ENCODE assay signal across 1 cellular context in genomic region chr12:116532986-116533342, GRCh38.
TF ChIP-seq lines count a peak whose summit lies in the region.

No MANE protein-coding gene starts in this region.

TF ChIP-seq in HEK293, 187 proteins besides CTCF, POLR2A, EP300 and RAD21 (continued from another document):
- TF ChIP-seq, protein P1, sequence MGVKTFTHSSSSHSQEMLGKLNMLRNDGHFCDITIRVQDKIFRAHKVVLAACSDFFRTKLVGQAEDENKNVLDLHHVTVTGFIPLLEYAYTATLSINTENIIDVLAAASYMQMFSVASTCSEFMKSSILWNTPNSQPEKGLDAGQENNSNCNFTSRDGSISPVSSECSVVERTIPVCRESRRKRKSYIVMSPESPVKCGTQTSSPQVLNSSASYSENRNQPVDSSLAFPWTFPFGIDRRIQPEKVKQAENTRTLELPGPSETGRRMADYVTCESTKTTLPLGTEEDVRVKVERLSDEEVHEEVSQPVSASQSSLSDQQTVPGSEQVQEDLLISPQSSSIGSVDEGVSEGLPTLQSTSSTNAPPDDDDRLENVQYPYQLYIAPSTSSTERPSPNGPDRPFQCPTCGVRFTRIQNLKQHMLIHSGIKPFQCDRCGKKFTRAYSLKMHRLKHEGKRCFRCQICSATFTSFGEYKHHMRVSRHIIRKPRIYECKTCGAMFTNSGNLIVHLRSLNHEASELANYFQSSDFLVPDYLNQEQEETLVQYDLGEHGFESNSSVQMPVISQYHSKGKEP (tag by site-specific recombination; IDR thresholded peaks at IDR 0.05) = no peak
- TF ChIP-seq ZNF785 (tag by site-specific recombination; IDR thresholded peaks at IDR 0.05) (no peak), ZNF214 (tag by site-specific recombination; IDR thresholded peaks at IDR 0.05; ENCODE audit: borderline replicate concordance) (no peak), ZNF184 (tag by site-specific recombination; IDR thresholded peaks at IDR 0.05) (no peak), ZNF621 (tag by site-specific recombination; IDR thresholded peaks at IDR 0.05) (no peak), ZBTB49 (tag by site-specific recombination; IDR thresholded peaks at IDR 0.05; ENCODE audit: low read depth) (no peak), SP3 (tag by site-specific recombination; IDR thresholded peaks at IDR 0.05) (peak; percentile 47; the same call in 1 of the 2 replicates), ZNF707 (tag by site-specific recombination; IDR thresholded peaks at IDR 0.05) (no peak), GLI4 (tag by site-specific recombination; IDR thresholded peaks at IDR 0.05) (no peak), GLIS1 (tag by site-specific recombination; IDR thresholded peaks at IDR 0.05) (peak; percentile 64), ZNF2 (tag by site-specific recombination; IDR thresholded peaks at IDR 0.05) (no peak), ZNF221 (tag by site-specific recombination; IDR thresholded peaks at IDR 0.05; ENCODE audit: borderline replicate concordance) (no peak), ZNF311 (tag by site-specific recombination; IDR thresholded peaks at IDR 0.05; ENCODE audit: borderline replicate concordance) (no peak), ZNF76 (tag by site-specific recombination; IDR thresholded peaks at IDR 0.05; ENCODE audit: borderline replicate concordance, low read depth) (no peak; the same call in 1 of the 2 replicates), ZFP41 (tag by site-specific recombination; IDR thresholded peaks at IDR 0.05; ENCODE audit: borderline replicate concordance) (no peak), ZNF777 (tag by site-specific recombination; IDR thresholded peaks at IDR 0.05; ENCODE audit: borderline replicate concordance) (no peak)
- TF ChIP-seq, protein P2, sequence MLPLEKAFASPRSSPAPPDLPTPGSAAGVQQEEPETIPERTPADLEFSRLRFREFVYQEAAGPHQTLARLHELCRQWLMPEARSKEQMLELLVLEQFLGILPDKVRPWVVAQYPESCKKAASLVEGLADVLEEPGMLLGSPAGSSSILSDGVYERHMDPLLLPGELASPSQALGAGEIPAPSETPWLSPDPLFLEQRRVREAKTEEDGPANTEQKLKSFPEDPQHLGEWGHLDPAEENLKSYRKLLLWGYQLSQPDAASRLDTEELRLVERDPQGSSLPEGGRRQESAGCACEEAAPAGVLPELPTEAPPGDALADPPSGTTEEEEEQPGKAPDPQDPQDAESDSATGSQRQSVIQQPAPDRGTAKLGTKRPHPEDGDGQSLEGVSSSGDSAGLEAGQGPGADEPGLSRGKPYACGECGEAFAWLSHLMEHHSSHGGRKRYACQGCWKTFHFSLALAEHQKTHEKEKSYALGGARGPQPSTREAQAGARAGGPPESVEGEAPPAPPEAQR (tag by site-specific recombination; IDR thresholded peaks at IDR 0.05) = no peak
- TF ChIP-seq, protein P3, sequence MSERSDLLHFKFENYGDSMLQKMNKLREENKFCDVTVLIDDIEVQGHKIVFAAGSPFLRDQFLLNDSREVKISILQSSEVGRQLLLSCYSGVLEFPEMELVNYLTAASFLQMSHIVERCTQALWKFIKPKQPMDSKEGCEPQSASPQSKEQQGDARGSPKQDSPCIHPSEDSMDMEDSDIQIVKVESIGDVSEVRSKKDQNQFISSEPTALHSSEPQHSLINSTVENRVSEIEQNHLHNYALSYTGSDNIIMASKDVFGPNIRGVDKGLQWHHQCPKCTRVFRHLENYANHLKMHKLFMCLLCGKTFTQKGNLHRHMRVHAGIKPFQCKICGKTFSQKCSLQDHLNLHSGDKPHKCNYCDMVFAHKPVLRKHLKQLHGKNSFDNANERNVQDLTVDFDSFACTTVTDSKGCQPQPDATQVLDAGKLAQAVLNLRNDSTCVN (tag by site-specific recombination; optimal IDR thresholded peaks at IDR 0.05) = peak; percentile 0
